Comparison of ENCODE assay signal across 28 cellular contexts in the genomic region with DNA sequence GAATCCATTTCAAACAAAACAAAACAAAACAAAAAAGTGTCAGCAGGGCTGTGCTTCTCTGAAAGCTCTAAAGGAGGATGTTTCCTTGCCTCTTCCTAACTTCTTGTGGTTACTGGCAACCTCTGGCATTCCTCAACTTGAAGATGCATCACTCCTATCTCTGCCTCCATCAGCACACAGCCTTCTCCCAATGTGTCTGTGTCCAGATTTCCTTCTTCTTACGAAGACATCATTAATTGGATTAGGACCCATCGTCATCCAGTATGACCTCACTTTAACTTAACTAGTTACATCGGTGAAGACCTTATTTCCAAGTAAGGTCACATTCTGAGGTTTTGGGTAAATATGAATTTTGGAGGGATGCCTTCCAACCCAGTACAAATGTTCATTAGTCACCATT. TPM values are rescaled to one million over a fixed set of nuclear protein-coding genes. Genes with fewer than 3 reads are reported as not detected.
DNase-seq lines count a peak whose midpoint lies in the region; TF ChIP-seq lines count a peak whose summit lies in the region.
"Had no signal": no experiment of that assay in that cellular context is flagged by ENCODE, and none has a peak within 500 bp of the region (broad histone marks: within the 10 kb centered on the region; RNA-seq: fewer than 3 reads in every experiment).

No MANE protein-coding gene starts in this region.

- no peaks in the 10 kb centered on the region for H4K20me1 ChIP-seq in GM23248 (ENCODE audit: insufficient read depth)

- H3K9me2 ChIP-seq in GM23248 (ENCODE audit: insufficient read depth): no peaks in the 10 kb centered on the region

- CTCF ChIA-PET in RWPE1 (lab: Yijun Ruan, JAX): no interaction called here
- CTCF ChIA-PET in activated naive CD4-positive, alpha-beta T cell treated with anti-CD3 and anti-CD28 coated beads, Interleukin-2, amount 10 ng/mL, durations not matched to agents 7 days and 5 days (lab: Charles Lee): no interaction called here

- TF ChIP-seq CTCF in AG09309 (IDR thresholded peaks at IDR 0.05; ENCODE audit: control insufficient read depth, insufficient read depth, low read depth, low read length, missing control alignments) (no peak), RWPE1 (conservative IDR thresholded peaks at IDR 0.05; ENCODE audit: low read depth) (no peak), nephron progenitor cell (IDR thresholded peaks at IDR 0.05) (no peak), left ventricle myocardium inferior (IDR thresholded peaks at IDR 0.05; ENCODE audit: borderline replicate concordance) (no peak)

- H3K79me2 ChIP-seq in GM23248 (ENCODE audit: insufficient read depth): no peaks in the 10 kb centered on the region

- no peaks in the 10 kb centered on the region for H3K36me3 Mint-ChIP-seq in nephron progenitor cell (ENCODE audit: low read depth)
- no peaks in the 10 kb centered on the region for H3K36me3 Mint-ChIP-seq in activated naive CD4-positive, alpha-beta T cell treated with anti-CD3 and anti-CD28 coated beads, Interleukin-2, amount 10 ng/mL, durations not matched to agents 7 days and 5 days
- H3K36me3 Mint-ChIP-seq: CD4-positive, CD25-positive, alpha-beta regulatory T cell; memory B cell had no signal

- no peak overlapping the region for H2AFZ ChIP-seq in GM23248

- H3K4me3 ChIP-seq in AG09309 (ENCODE audit: control insufficient read depth, low read depth, low read length) (no peak overlapping the region), GM23248 (no peak overlapping the region), left ventricle myocardium inferior (no peak overlapping the region)
- H3K4me3 ChIP-seq: adrenal gland, colonic mucosa, SK-N-MC, stomach, tibial artery had no signal

- H3K27ac ChIP-seq in GM23248 (peak overlapping the region; percentile 9; the same call in 1 of the 2 replicates), RWPE1 (0 out of 2 replicates have a peak overlapping the region, but pooled peaks have one; percentile 16), left ventricle myocardium inferior (replicated peaks) (no peak overlapping the region)
- H3K27ac ChIP-seq: adrenal gland, colonic mucosa, SK-N-MC, stomach, tibial artery had no signal

- H3K27me3 Mint-ChIP-seq in nephron progenitor cell (ENCODE audit: low read depth, poor library complexity): peaks cover 16% of the 10 kb centered on the region
- H3K27me3 Mint-ChIP-seq in activated naive CD4-positive, alpha-beta T cell treated with anti-CD3 and anti-CD28 coated beads, Interleukin-2, amount 10 ng/mL, durations not matched to agents 7 days and 5 days: peaks cover 9% of the 10 kb centered on the region
- H3K27me3 Mint-ChIP-seq: memory B cell had no signal

- no peak overlapping the region for H3K4me2 ChIP-seq in GM23248 (ENCODE audit: unreplicated experiment)

- intact Hi-C loops in left ventricle myocardium inferior (cut with micrococcal nuclease): no loop called here

- 8 to 11% methylated on average over 3 of the region's 3 CpGs for WGBS in GM23248 (ENCODE audit: low coverage in 1 of 2, low lambda C conversion rate in 2 of 2, missing lambda C conversion rate in 2 of 2), 2 experiments

- no peaks in the 10 kb centered on the region for H3K9me3 Mint-ChIP-seq in nephron progenitor cell
- no peaks in the 10 kb centered on the region for H3K9me3 Mint-ChIP-seq in activated naive CD4-positive, alpha-beta T cell treated with anti-CD3 and anti-CD28 coated beads, Interleukin-2, amount 10 ng/mL, durations not matched to agents 7 days and 5 days
- H3K9me3 Mint-ChIP-seq: activated T-cell treated with anti-CD3 and anti-CD28 coated beads, Interleukin-2, amount 50 U/mL, for 4 hours; effector memory CD8-positive, alpha-beta T cell; memory B cell had no signal

- no peaks in the 10 kb centered on the region for H3K36me3 ChIP-seq in GM23248 (ENCODE audit: low read depth)
- no peaks in the 10 kb centered on the region for H3K36me3 ChIP-seq in left ventricle myocardium inferior
- H3K36me3 ChIP-seq: adrenal gland, colonic mucosa, stomach, tibial artery had no signal

- peaks cover 14% of the 10 kb centered on the region for H3K4me1 ChIP-seq in GM23248 (ENCODE audit: insufficient read depth)
- no peaks in the 10 kb centered on the region for H3K4me1 ChIP-seq in left ventricle myocardium inferior
- H3K4me1 ChIP-seq: adrenal gland, colonic mucosa, stomach, tibial artery had no signal

- DNase-seq in AG09309 (ENCODE audit: low read depth) (peak; percentile 62), GM23248 (peak; percentile 93), RWPE1 (ENCODE audit: low spot score) (no peak), fibroblast of peridontal ligament (ENCODE audit: extremely low read depth) (peak; percentile 14), nephron progenitor cell (no peak), DMS79 treated with DMSO at 0.1 percent for 48 hours (lab: John Stamatoyannopoulos, UW) (no peak), left ventricle myocardium inferior (no peak)
- DNase-seq in activated naive CD4-positive, alpha-beta T cell treated with anti-CD3 and anti-CD28 coated beads, Interleukin-2, amount 10 ng/mL, durations not matched to agents 7 days and 5 days: no peak
- DNase-seq: ACHN; activated CD4-positive, alpha-beta T cell treated with anti-CD3 and anti-CD28 coated beads for 4 hours; activated T-cell treated with anti-CD3 and anti-CD28 coated beads, Interleukin-2, amount 50 U/mL, for 4 hours; adrenal gland; CD4-positive, CD25-positive, alpha-beta regulatory T cell; colonic mucosa; DMS 273 treated with DMSO at 0.1 percent for 48 hours; effector memory CD8-positive, alpha-beta T cell; GF-D8; kidney glomerular epithelial cell; MM.1S; NCI-H1436 treated with DMSO at 0.1 percent for 48 hours; NCI-H510A treated with DMSO at 0.1 percent for 48 hours; nucleus accumbens; stimulated activated CD8-positive, alpha-beta memory T cell treated with anti-CD3 and anti-CD28 coated beads, Interleukin-4, amount 100 ng/mL, for 48 hours; stomach; T-helper 2 cell; tibial artery had no signal

- no peak overlapping the region for H3K27ac Mint-ChIP-seq in nephron progenitor cell
- H3K27ac Mint-ChIP-seq in activated naive CD4-positive, alpha-beta T cell treated with anti-CD3 and anti-CD28 coated beads, Interleukin-2, amount 10 ng/mL, durations not matched to agents 7 days and 5 days: no peak overlapping the region
- H3K27ac Mint-ChIP-seq: CD4-positive, CD25-positive, alpha-beta regulatory T cell; effector memory CD8-positive, alpha-beta T cell; memory B cell had no signal

- POLR2A ChIA-PET in RWPE1 (lab: Yijun Ruan, JAX; ENCODE audit: low non-redundant PET): no interaction called here

- H3K4me1 Mint-ChIP-seq in nephron progenitor cell: peaks cover 8% of the 10 kb centered on the region
- H3K4me1 Mint-ChIP-seq in activated naive CD4-positive, alpha-beta T cell treated with anti-CD3 and anti-CD28 coated beads, Interleukin-2, amount 10 ng/mL, durations not matched to agents 7 days and 5 days: no peaks in the 10 kb centered on the region
- H3K4me1 Mint-ChIP-seq: CD4-positive, CD25-positive, alpha-beta regulatory T cell; memory B cell had no signal

- H3K9me3 ChIP-seq in GM23248 (ENCODE audit: low read depth) (no peaks in the 10 kb centered on the region), left ventricle myocardium inferior (replicated peaks) (no peaks in the 10 kb centered on the region)
- H3K9me3 ChIP-seq: adrenal gland, colonic mucosa, stomach, tibial artery had no signal

- H3K9ac ChIP-seq in GM23248: no peak overlapping the region

- peaks cover 1% of the 10 kb centered on the region; the same call in 1 of the 2 replicates for H3K27me3 ChIP-seq in GM23248 (replicated peaks; ENCODE audit: insufficient read depth)
- H3K27me3 ChIP-seq in left ventricle myocardium inferior (ENCODE audit: low read depth): no peaks in the 10 kb centered on the region
- H3K27me3 ChIP-seq: adrenal gland, colonic mucosa, stomach, tibial artery had no signal

- H3K4me3 Mint-ChIP-seq in nephron progenitor cell: no peak overlapping the region
- no peak overlapping the region for H3K4me3 Mint-ChIP-seq in activated naive CD4-positive, alpha-beta T cell treated with anti-CD3 and anti-CD28 coated beads, Interleukin-2, amount 10 ng/mL, durations not matched to agents 7 days and 5 days
- H3K4me3 Mint-ChIP-seq: activated T-cell treated with anti-CD3 and anti-CD28 coated beads, Interleukin-2, amount 50 U/mL, for 4 hours; CD4-positive, CD25-positive, alpha-beta regulatory T cell; effector memory CD8-positive, alpha-beta T cell; memory B cell had no signal

- peaks cover 5% of the 10 kb centered on the region; the same call in 1 of the 2 replicates for H3F3A ChIP-seq in GM23248 (ENCODE audit: insufficient read depth)

- in situ Hi-C loops in GM23248 (cut with MboI): no loop called here

RNA-seq across cellular contexts. Expression of a gene that starts 33.8 kb away (rescaled TPM):
- total RNA-seq in GM23248 (2014; rRNA removed; shearing (Covaris generic)): 23.7 and 25.3 TPM in 2 replicates
- polyA plus RNA-seq in GM23248 (2016; fragmentation: Nextera tagmentation; extraction: Ambion mirVana): 26.4 and 27.6 TPM in 2 replicates
- total RNA-seq in left ventricle myocardium inferior: 23.1 TPM

Comparison
In these comparisons a context has a peak if more than half of its experiments do, and no peak if none do; other contexts are left out.
1. DNase-seq: peak in AG09309 (single experiment), GM23248 (single experiment) and fibroblast of peridontal ligament (single experiment); none in RWPE1 (single experiment), nephron progenitor cell (single experiment), DMS79 treated with DMSO at 0.1 percent for 48 hours (single experiment), activated naive CD4-positive, alpha-beta T cell treated with anti-CD3 and anti-CD28 coated beads, Interleukin-2, amount 10 ng/mL, durations not matched to agents 7 days and 5 days (single experiment) and left ventricle myocardium inferior (single experiment).